Comparison of ENCODE assay signal across 18 cellular contexts in the genomic region with DNA sequence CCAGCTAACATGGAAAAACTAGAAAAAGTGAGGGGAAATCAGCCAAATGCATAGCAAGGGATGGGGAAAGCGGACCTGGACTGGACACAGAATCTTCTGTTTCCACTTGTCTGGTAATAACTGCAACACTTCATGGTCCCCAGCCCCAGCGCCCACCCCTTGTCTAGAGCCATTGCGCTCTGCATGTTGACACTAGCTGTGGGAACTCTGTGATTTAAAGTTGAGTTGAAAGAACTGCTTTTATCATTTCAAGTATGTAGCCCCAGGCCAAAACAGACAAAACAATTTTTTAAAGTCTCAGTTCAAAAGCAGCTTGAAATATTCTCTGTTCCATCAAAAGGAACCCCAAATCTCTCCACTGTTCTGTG.
A peak's percentile ranks its signal among the peaks of the same experiment; 100 is the strongest.
DNase-seq lines count a peak whose midpoint lies in the region; ATAC-seq, FAIRE-seq and TF ChIP-seq lines count a peak whose summit lies in the region.
"Had no signal": no experiment of that assay in that cellular context is flagged by ENCODE, and none has a peak within 500 bp of the region (broad histone marks: within the 10 kb centered on the region; RNA-seq: fewer than 3 reads in every experiment).

No MANE protein-coding gene starts in this region.

- H4K20me1 ChIP-seq in endothelial cell of umbilical vein (replicated peaks; ENCODE audit: control insufficient read depth, extremely low read depth, insufficient read depth, low read length), result no peaks in the 10 kb centered on the region

- H3K4me3 Mint-ChIP-seq in nephron, result no peak overlapping the region
- peak overlapping the region; percentile 51 for H3K4me3 Mint-ChIP-seq in type B pancreatic cell
- H3K4me3 Mint-ChIP-seq in T-helper 17 cell, result no peak overlapping the region
- H3K4me3 Mint-ChIP-seq: activated B cell treated with CpG ODN at 0.5 μM for 24 hours had no signal

- no peak for FAIRE-seq in endothelial cell of umbilical vein (lab: Jason Lieb, UNC)
- FAIRE-seq: A549, astrocyte, RCC 7860 had no signal

- H3K9me3 ChIP-seq in endothelial cell of umbilical vein (replicated peaks; ENCODE audit: control insufficient read depth, insufficient read depth, low read length), result no peaks in the 10 kb centered on the region
- H3K9me3 ChIP-seq in T-helper 17 cell (ENCODE audit: control insufficient read depth, low read length, poor library complexity, severe bottlenecking), result no peaks in the 10 kb centered on the region

- H3K4me1 Mint-ChIP-seq in nephron (peaks cover 38% of the 10 kb centered on the region), type B pancreatic cell (ENCODE audit: unreplicated experiment) (peaks cover 28% of the 10 kb centered on the region), T-helper 17 cell (peaks cover 2% of the 10 kb centered on the region)
- H3K4me1 Mint-ChIP-seq: activated B cell treated with CpG ODN at 0.5 μM for 24 hours had no signal

- H2AFZ ChIP-seq in endothelial cell of umbilical vein (ENCODE audit: low read depth, low read length), result peak overlapping the region; percentile 47
- H2AFZ ChIP-seq: GM23248 had no signal

- DNase-seq in NCI-H345 (lab: John Stamatoyannopoulos, UW) (peak; percentile 27), NCI-H345 treated with DMSO at 0.1 percent for 48 hours (lab: John Stamatoyannopoulos, UW; ENCODE audit: unreplicated experiment) (no peak), endothelial cell of umbilical vein (ENCODE audit: low read depth, low spot score) (no peak), type B pancreatic cell (ENCODE audit: extremely low spot score, unreplicated experiment) (no peak), SIG-M5 treated with dmso at 0.1 percent for 504 hours (lab: John Stamatoyannopoulos, UW; ENCODE audit: unreplicated experiment) (no peak), T-helper 17 cell (no peak)
- DNase-seq: activated B cell treated with CpG ODN at 0.5 μM for 24 hours, DND-41, GM23248, hippocampal formation, left colon, NCI-H1436, NCI-H526 had no signal

- CTCF ChIA-PET in endothelial cell of umbilical vein (lab: Charles Lee), result interaction anchor here (0.8 kb wide), 1 partner anchor 11 kb away, joined by 3 read pairs; no protein-coding TSS in a partner anchor

- intact Hi-C loops in endothelial cell of umbilical vein (cut with micrococcal nuclease), result no loop called here

- H3K27me3 Mint-ChIP-seq in nephron (ENCODE audit: low read depth), result no peaks in the 10 kb centered on the region
- H3K27me3 Mint-ChIP-seq in type B pancreatic cell, result no peaks in the 10 kb centered on the region
- no peaks in the 10 kb centered on the region for H3K27me3 Mint-ChIP-seq in T-helper 17 cell
- H3K27me3 Mint-ChIP-seq: activated B cell treated with CpG ODN at 0.5 μM for 24 hours had no signal

- peaks cover 8% of the 10 kb centered on the region for H3K4me1 ChIP-seq in endothelial cell of umbilical vein (ENCODE audit: control insufficient read depth, extremely low read depth, insufficient read depth, low read length)
- H3K4me1 ChIP-seq: A549 had no signal

- no peaks in the 10 kb centered on the region for H3K27me3 ChIP-seq in endothelial cell of umbilical vein (ENCODE audit: control insufficient read depth in 2 of 2, insufficient read depth in 2 of 2, low read length in 2 of 2)

- no peak overlapping the region for H3K9ac ChIP-seq in endothelial cell of umbilical vein (replicated peaks; ENCODE audit: extremely low read depth, insufficient read depth, low read length)
- H3K9ac ChIP-seq: GM23248 had no signal

- TF ChIP-seq CTCF in endothelial cell of umbilical vein (IDR thresholded peaks at IDR 0.05; ENCODE audit: extremely low read depth in 1 of 2, insufficient read depth in 1 of 2, low read depth in 1 of 2, low read length in 2 of 2) (no peak), nephron (IDR thresholded peaks at IDR 0.05; ENCODE audit: unreplicated experiment in 3 of 3) (no peak), type B pancreatic cell (conservative IDR thresholded peaks at IDR 0.05) (no peak)

- H3K27ac ChIP-seq in endothelial cell of umbilical vein (ENCODE audit: insufficient read depth, low read depth, low read length), result no peak overlapping the region
- H3K27ac ChIP-seq: A549, GM23248 had no signal

- ATAC-seq in GM21576 (IDR thresholded peaks at IDR 0.05; ENCODE audit: unreplicated experiment) (no peak), T-helper 17 cell (no peak)
- ATAC-seq: A549, left colon had no signal

- H3K9me1 ChIP-seq in endothelial cell of umbilical vein (replicated peaks; ENCODE audit: control insufficient read depth, extremely low read depth, insufficient read depth, low read length), result no peaks in the 10 kb centered on the region

- BruUV-seq in endothelial cell of umbilical vein (replicated peaks; lab: Mats Ljungman, UMichigan), result no TSS peak

- peak overlapping the region; percentile 92 to 95 (median 94) for H3K27ac Mint-ChIP-seq in nephron
- peak overlapping the region; percentile 46 for H3K27ac Mint-ChIP-seq in type B pancreatic cell
- no peak overlapping the region for H3K27ac Mint-ChIP-seq in T-helper 17 cell
- H3K27ac Mint-ChIP-seq: activated B cell treated with CpG ODN at 0.5 μM for 24 hours had no signal

- POLR2A ChIA-PET in endothelial cell of umbilical vein (lab: Charles Lee), result no interaction called here

- H3K4me3 ChIP-seq in endothelial cell of umbilical vein (replicated peaks in 1 of 3; ENCODE audit: insufficient read depth in 1 of 3, low read depth in 1 of 3, low read length in 3 of 3), result no peak overlapping the region
- H3K4me3 ChIP-seq: A549, GM23248 had no signal

- dilution Hi-C loops in endothelial cell of umbilical vein (cut with MboI; ENCODE audit: extremely low pct_ligation_motif_present, low sequenced_read_pairs), result no loop called here

- H3K9me3 Mint-ChIP-seq in nephron (peaks cover 3% of the 10 kb centered on the region), type B pancreatic cell (peaks cover 4% of the 10 kb centered on the region)
- H3K9me3 Mint-ChIP-seq: activated B cell treated with CpG ODN at 0.5 μM for 24 hours had no signal

- H3K4me2 ChIP-seq in endothelial cell of umbilical vein (ENCODE audit: insufficient read depth, low read length), result no peak overlapping the region
- H3K4me2 ChIP-seq: A549 had no signal

- no peaks in the 10 kb centered on the region for H3K79me2 ChIP-seq in endothelial cell of umbilical vein (ENCODE audit: control insufficient read depth, insufficient read depth, low read length)

- no peaks in the 10 kb centered on the region for H3K36me3 ChIP-seq in endothelial cell of umbilical vein (ENCODE audit: control insufficient read depth in 2 of 2, extremely low read depth in 1 of 2, insufficient read depth in 2 of 2, low read length in 2 of 2)

- TF ChIP-seq POLR2A in endothelial cell of umbilical vein (IDR thresholded peaks at IDR 0.05; ENCODE audit: low read depth, low read length), result no peak

- H3K36me3 Mint-ChIP-seq in nephron (ENCODE audit: low read depth) (peaks cover 10% of the 10 kb centered on the region), type B pancreatic cell (peaks cover 4% of the 10 kb centered on the region), T-helper 17 cell (ENCODE audit: low read depth) (peaks cover 2% of the 10 kb centered on the region)

TF ChIP-seq in endothelial cell of umbilical vein, 7 proteins besides CTCF, POLR2A, EP300 and RAD21:
- TF ChIP-seq FOS (IDR thresholded peaks at IDR 0.05; ENCODE audit: borderline replicate concordance, insufficient read depth, low read length) (no peak), GATA2 (IDR thresholded peaks at IDR 0.05; ENCODE audit: insufficient read depth, insufficient read length, low read depth, low read length) (no peak), MYC (IDR thresholded peaks at IDR 0.05; ENCODE audit: low read depth, low read length) (no peak), JUN (IDR thresholded peaks at IDR 0.05; ENCODE audit: borderline replicate concordance, insufficient read depth, insufficient read length, low read depth) (no peak), EZH2 (IDR thresholded peaks at IDR 0.05; ENCODE audit: borderline replicate concordance, low read depth, low read length, severe bottlenecking) (no peak), POLR2AphosphoS5 (IDR thresholded peaks at IDR 0.05; ENCODE audit: insufficient read depth, low read depth, low read length) (no peak)
- TF ChIP-seq, protein P1, sequence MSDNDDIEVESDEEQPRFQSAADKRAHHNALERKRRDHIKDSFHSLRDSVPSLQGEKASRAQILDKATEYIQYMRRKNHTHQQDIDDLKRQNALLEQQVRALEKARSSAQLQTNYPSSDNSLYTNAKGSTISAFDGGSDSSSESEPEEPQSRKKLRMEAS (IDR thresholded peaks at IDR 0.05; ENCODE audit: insufficient read depth, insufficient read length), result no peak
TF ChIP-seq in endothelial cell of umbilical vein: peak in this region for 0.
